8 cellular contexts compared by ENCODE assay signal in genomic region chr15:63833246-63833696, GRCh38. TPM values are rescaled to one million over a fixed set of nuclear protein-coding genes. Genes with fewer than 3 reads are reported as not detected.
A peak's percentile ranks its signal among the peaks of the same experiment; 100 is the strongest.
DNase-seq lines count a peak whose midpoint lies in the region; ATAC-seq, FAIRE-seq and TF ChIP-seq lines count a peak whose summit lies in the region.

No MANE protein-coding gene starts in this region.

- H2AFZ ChIP-seq in neuron (ENCODE audit: low read depth, low read length): peak overlapping the region; percentile 90

- H3K27me3 Mint-ChIP-seq in activated T-cell treated with anti-CD3 and anti-CD28 coated beads, Interleukin-2, amount 50 U/mL, for 72 hours (ENCODE audit: low read depth): peaks cover 6% of the 10 kb centered on the region

- DNase-seq in GM10266 (ENCODE audit: extremely low spot score) (peak; percentile 48), NCI-H1092 (lab: John Stamatoyannopoulos, UW) (peak; percentile 11), fibroblast of peridontal ligament (ENCODE audit: extremely low read depth) (peak; percentile 24), urothelium cell line (ENCODE audit: low spot score) (peak; percentile 66), NCI-H2029 treated with DMSO at 0.1 percent for 48 hours (lab: John Stamatoyannopoulos, UW) (no peak)
- peak; percentile 57 to 58 for DNase-seq in activated T-cell treated with anti-CD3 and anti-CD28 coated beads, Interleukin-2, amount 50 U/mL, for 72 hours

- H3K36me3 ChIP-seq in HEK293 (ENCODE audit: control insufficient read depth in 2 of 2, insufficient read depth in 1 of 2, low read length in 2 of 2): no peaks in the 10 kb centered on the region
- no peaks in the 10 kb centered on the region for H3K36me3 ChIP-seq in neuron (ENCODE audit: insufficient read depth, low read length)

- POLR2A ChIA-PET in HEK293 (lab: Yijun Ruan, JAX): interaction anchor here (0.7 to 1.2 kb wide), 5 partner anchors 19 to 329 kb away, joined by 3 to 4 read pairs (median 3); partner anchors contain the start of gene USP3

- no peaks in the 10 kb centered on the region for H3K9me3 ChIP-seq in HEK293 (ENCODE audit: control insufficient read depth, insufficient read depth, low read depth, low read length)
- no peaks in the 10 kb centered on the region for H3K9me3 ChIP-seq in neuron (ENCODE audit: low read length)

- peak overlapping the region; percentile 73; the same call in 1 of the 2 replicates for H3K27ac ChIP-seq in HEK293 (ENCODE audit: extremely low read depth, low read depth, low read length)

- ATAC-seq in activated T-cell treated with anti-CD3 and anti-CD28 coated beads, Interleukin-2, amount 50 U/mL, for 72 hours (replicated peaks in 1 of 2): peak; percentile 63 to 66

- H3K4me3 Mint-ChIP-seq in activated T-cell treated with anti-CD3 and anti-CD28 coated beads, Interleukin-2, amount 50 U/mL, for 72 hours: peak overlapping the region; percentile 88 to 93

- peaks cover 0 to 3% of the 10 kb centered on the region in 2 donors for H3K36me3 Mint-ChIP-seq in activated T-cell treated with anti-CD3 and anti-CD28 coated beads, Interleukin-2, amount 50 U/mL, for 72 hours (ENCODE audit: insufficient read depth in 2 of 2)

- FAIRE-seq in urothelium cell line (lab: Jason Lieb, UNC): no peak

- CTCF ChIA-PET in HEK293 (lab: Yijun Ruan, JAX): interaction anchor here (0.6 to 1.1 kb wide), 3 partner anchors 81 to 213 kb away, joined by 3 to 5 read pairs (median 3); no protein-coding TSS in a partner anchor

- peak overlapping the region; percentile 81 for H3K27ac Mint-ChIP-seq in activated T-cell treated with anti-CD3 and anti-CD28 coated beads, Interleukin-2, amount 50 U/mL, for 72 hours

- H3K27me3 ChIP-seq in neuron (ENCODE audit: insufficient read depth, low read length): no peaks in the 10 kb centered on the region

- H3K4me3 ChIP-seq in HEK293 (ENCODE audit: low read depth, low read length): peak overlapping the region; percentile 77
- peak overlapping the region; percentile 84 for H3K4me3 ChIP-seq in neuron (ENCODE audit: low read length)

- no peak for TF ChIP-seq CTCF in GM10266 (IDR thresholded peaks at IDR 0.05; ENCODE audit: control insufficient read depth, insufficient read depth, low read depth, missing control alignments)
- TF ChIP-seq CTCF in HEK293 (tag by site-specific recombination; IDR thresholded peaks at IDR 0.05): no peak

- H3K4me1 Mint-ChIP-seq in activated T-cell treated with anti-CD3 and anti-CD28 coated beads, Interleukin-2, amount 50 U/mL, for 72 hours (ENCODE audit: low read depth): peaks cover 65% of the 10 kb centered on the region

- H3K9me3 Mint-ChIP-seq in activated T-cell treated with anti-CD3 and anti-CD28 coated beads, Interleukin-2, amount 50 U/mL, for 72 hours: no peaks in the 10 kb centered on the region

- H3K4me1 ChIP-seq in HEK293 (ENCODE audit: control insufficient read depth, insufficient read depth, low read length) (0 out of 2 replicates have a peak, but pooled peaks cover 2% of the 10 kb centered on the region), neuron (ENCODE audit: insufficient read depth, low read length) (peaks cover 20% of the 10 kb centered on the region)

TF ChIP-seq in HEK293, 187 proteins besides CTCF, POLR2A, EP300 and RAD21 (continues in another document):
- TF ChIP-seq ZNF529 (tag by site-specific recombination; IDR thresholded peaks at IDR 0.05; ENCODE audit: insufficient replicate concordance): no peak
- no peak for TF ChIP-seq ZSCAN30 (tag by site-specific recombination; IDR thresholded peaks at IDR 0.05)
- TF ChIP-seq ATF2 (tag by site-specific recombination; IDR thresholded peaks at IDR 0.05; ENCODE audit: low read depth): no peak
- TF ChIP-seq FEZF1 (tag by site-specific recombination; IDR thresholded peaks at IDR 0.05): no peak
- TF ChIP-seq ZNF214 (tag by site-specific recombination; IDR thresholded peaks at IDR 0.05; ENCODE audit: borderline replicate concordance): no peak
- no peak for TF ChIP-seq ZBTB10 (tag by site-specific recombination; IDR thresholded peaks at IDR 0.05)
- TF ChIP-seq PRDM2 (tag by site-specific recombination; IDR thresholded peaks at IDR 0.05; ENCODE audit: borderline replicate concordance): no peak
- TF ChIP-seq ZNF169 (tag by site-specific recombination; IDR thresholded peaks at IDR 0.05): no peak
- no peak for TF ChIP-seq SP3 (tag by site-specific recombination; IDR thresholded peaks at IDR 0.05)
- no peak for TF ChIP-seq ZNF830 (tag by site-specific recombination; IDR thresholded peaks at IDR 0.05; ENCODE audit: low read depth)

RNA-seq across cellular contexts. Expression of gene HERC1, which starts 0.5 kb away (rescaled TPM):
- total RNA-seq in activated T-cell treated with anti-CD3 and anti-CD28 coated beads, Interleukin-2, amount 50 U/mL, for 72 hours: 10 to 100 TPM; 67.8 to 77.6 TPM
